ENCODE assay signal across 23 cellular contexts in genomic region chr2:38153476-38153875, GRCh38.
"Had no signal": no experiment of that assay in that cellular context is flagged by ENCODE, and none has a peak within 500 bp of the region (broad histone marks: within the 10 kb centered on the region; RNA-seq: fewer than 3 reads in every experiment).

No MANE protein-coding gene starts in this region.

- H3K27ac ChIP-seq: RWPE1 had no signal

- H3K27me3 ChIP-seq: MG63 had no signal

- H3K36me3 ChIP-seq: MG63 had no signal

- DNase-seq: Karpas-422, KG1, MG63, NCI-H1092, NCI-H1105 treated with DMSO at 0.1 percent for 48 hours, NCI-H1417 treated with DMSO at 0.1 percent for 48 hours, NCI-H146, NCI-H1694 treated with DMSO at 0.1 percent for 48 hours, NCI-H1930, NCI-H2081, NCI-H2171, NCI-H226, NCI-H446, NCI-H510A, NCI-H524 treated with DMSO at 0.1 percent for 48 hours, NCI-H69, NCI-H774, SHP77, SK-N-SH, SW 1271 had no signal

- H3K9me3 ChIP-seq: MG63, SK-N-SH had no signal

- H3K4me3 ChIP-seq: MG63 had no signal

- ATAC-seq: Panc1, PC-3 had no signal

- H3K9ac ChIP-seq: SK-N-SH had no signal

- H3K4me2 ChIP-seq: SK-N-SH had no signal
